ENCODE assay signal across 8 cellular contexts in genomic region chr18:63074987-63075404, GRCh38.
DNase-seq lines count a peak whose midpoint lies in the region; ATAC-seq lines count a peak whose summit lies in the region.

No MANE protein-coding gene starts in this region.

- peak overlapping the region; percentile 73 to 82 for H3K4me3 Mint-ChIP-seq in effector memory CD8-positive, alpha-beta T cell
- peak overlapping the region; percentile 80 for H3K4me3 Mint-ChIP-seq in memory B cell

- DNase-seq in DMS153 (lab: John Stamatoyannopoulos, UW), result peak; percentile 86
- DNase-seq in NCI-H460 (ENCODE audit: extremely low read depth, low read depth), result peak; percentile 25
- peak; percentile 81 for DNase-seq in activated CD8-positive, alpha-beta memory T cell treated with anti-CD3 and anti-CD28 coated beads for 24 hours
- peak; percentile 22 to 42 (median 25) for DNase-seq in effector memory CD8-positive, alpha-beta T cell
- peak in 1 of 2 donors; percentile 34 for DNase-seq in memory B cell (ENCODE audit: low spot score in 2 of 2)
- DNase-seq in stimulated activated CD8-positive, alpha-beta memory T cell treated with anti-CD3 and anti-CD28 coated beads, Interleukin-12 subunit alpha, Interleukin-12 subunit beta, amount 100 ng/mL, for 1 hour (ENCODE audit: low read depth), result peak; percentile 27
- no peak for DNase-seq in GDM1 (lab: John Stamatoyannopoulos, UW)

- no peaks in the 10 kb centered on the region for H3K36me3 Mint-ChIP-seq in effector memory CD8-positive, alpha-beta T cell (ENCODE audit: insufficient read depth)
- peaks cover 3% of the 10 kb centered on the region for H3K36me3 Mint-ChIP-seq in memory B cell

- peaks cover 6 to 10% of the 10 kb centered on the region in 2 donors for H3K4me1 Mint-ChIP-seq in effector memory CD8-positive, alpha-beta T cell (ENCODE audit: low read depth in 2 of 2)
- H3K4me1 Mint-ChIP-seq in memory B cell, result peaks cover 15% of the 10 kb centered on the region

- peaks cover 3 to 5% of the 10 kb centered on the region in 2 donors for H3K9me3 Mint-ChIP-seq in effector memory CD8-positive, alpha-beta T cell
- peaks cover 3% of the 10 kb centered on the region for H3K9me3 Mint-ChIP-seq in memory B cell

- ATAC-seq in HG02642 (IDR thresholded peaks at IDR 0.05; ENCODE audit: poor library complexity, unreplicated experiment) (peak; percentile 53), memory B cell (ENCODE audit: low read depth) (peak; percentile 49)
- ATAC-seq in effector memory CD8-positive, alpha-beta T cell (replicated peaks), result peak; percentile 82

- H3K27me3 Mint-ChIP-seq in effector memory CD8-positive, alpha-beta T cell, result peaks cover 10 to 22% of the 10 kb centered on the region in 2 donors
- H3K27me3 Mint-ChIP-seq in memory B cell, result peaks cover 14% of the 10 kb centered on the region

- no peak overlapping the region for H3K27ac Mint-ChIP-seq in effector memory CD8-positive, alpha-beta T cell
- no peak overlapping the region for H3K27ac Mint-ChIP-seq in memory B cell
